In the genomic region with DNA sequence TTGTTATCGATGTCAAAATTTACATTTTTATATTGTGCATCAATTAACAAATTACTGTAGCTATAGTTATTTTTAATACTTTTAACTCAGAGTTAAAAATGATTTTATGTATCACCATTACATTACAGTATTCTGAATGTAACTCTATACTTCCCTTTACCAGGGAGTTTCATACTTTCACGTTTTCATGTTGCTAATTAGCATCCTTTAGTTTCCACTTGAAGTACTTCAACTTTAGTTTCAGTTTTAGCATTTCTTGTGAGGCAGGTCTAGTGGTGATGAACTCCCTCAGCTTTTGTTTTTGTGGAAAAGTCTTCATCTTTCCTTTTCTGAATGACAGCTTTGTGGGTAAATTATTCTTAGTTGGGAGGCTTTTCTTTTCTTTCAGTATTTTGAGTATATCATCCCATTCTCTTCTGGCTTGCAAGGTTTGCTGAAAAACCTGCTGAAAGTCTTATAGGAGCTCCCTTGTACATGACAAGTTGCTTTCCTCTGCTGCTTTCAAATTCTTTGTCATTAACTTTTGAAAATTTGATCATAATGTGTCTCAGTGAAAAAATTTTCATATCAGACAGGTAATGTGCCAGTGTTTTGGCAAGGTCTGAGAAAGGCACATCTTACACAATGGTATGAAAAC, we compare ENCODE assay signal across 1 cellular context.
TF ChIP-seq lines count a peak whose summit lies in the region.

No MANE protein-coding gene starts in this region.

TF ChIP-seq in GM12878, 131 proteins besides CTCF, POLR2A, EP300 and RAD21:
- peak; percentile 98 for TF ChIP-seq CBX5 (IDR thresholded peaks at IDR 0.05; ENCODE audit: low read depth)
- no peak for TF ChIP-seq STAT3 (IDR thresholded peaks at IDR 0.05; ENCODE audit: low read depth, low read length)
